ENCODE assay signal across 8 cellular contexts in genomic region chr16:19086322-19087199, GRCh38. TPM values are rescaled to one million over a fixed set of nuclear protein-coding genes. Genes with fewer than 3 reads are reported as not detected.
DNase-seq lines count a peak whose midpoint lies in the region; ATAC-seq, FAIRE-seq and TF ChIP-seq lines count a peak whose summit lies in the region.

No MANE protein-coding gene starts in this region.

- H3K4me1 ChIP-seq in astrocyte (ENCODE audit: insufficient read depth, low read length) (peaks cover under 1% of the 10 kb centered on the region), hepatocyte (ENCODE audit: insufficient read depth) (peaks cover 10% of the 10 kb centered on the region), aorta (ENCODE audit: control insufficient read depth in 1 of 2, insufficient read depth in 2 of 2, low read length in 2 of 2) (no peaks in the 10 kb centered on the region)

- no peaks in the 10 kb centered on the region for H3K79me2 ChIP-seq in astrocyte (ENCODE audit: insufficient read depth, low read length)
- H3K79me2 ChIP-seq in hepatocyte, result no peaks in the 10 kb centered on the region

- no peak for FAIRE-seq in astrocyte (lab: Jason Lieb, UNC)

- H3K27me3 Mint-ChIP-seq in T-helper 2 cell treated with Interferon-gamma antibody and Interleukin-4, amounts not matched to agents 5 μg/mL and 100 μg/mL, for 36 hours (ENCODE audit: low read depth), result peaks cover 11% of the 10 kb centered on the region
- peaks cover 3% of the 10 kb centered on the region for H3K27me3 Mint-ChIP-seq in astrocyte (ENCODE audit: low read depth, unreplicated experiment)

- H3K27me3 ChIP-seq in astrocyte (ENCODE audit: insufficient read depth, low read length) (no peaks in the 10 kb centered on the region), hepatocyte (no peaks in the 10 kb centered on the region), aorta (ENCODE audit: control insufficient read depth in 1 of 2, insufficient read depth in 2 of 2, low read length in 1 of 2) (no peaks in the 10 kb centered on the region)

- peak; percentile 97 for ATAC-seq in aorta (ENCODE audit: low FRiP score)

- H3K9me3 ChIP-seq in astrocyte (ENCODE audit: insufficient read depth, low read depth, low read length) (no peaks in the 10 kb centered on the region), hepatocyte (ENCODE audit: low read depth) (no peaks in the 10 kb centered on the region), aorta (ENCODE audit: control insufficient read depth, low read length) (no peaks in the 10 kb centered on the region)

- 16% methylated on average over 52 of the region's 52 CpGs for WGBS in hepatocyte (ENCODE audit: low lambda C conversion rate, missing lambda C conversion rate)
- WGBS in aorta, 2 donors, result 4 to 5% methylated on average over 51 to 52 of the region's 52 CpGs

- no peak overlapping the region for H3K27ac Mint-ChIP-seq in T-helper 2 cell treated with Interferon-gamma antibody and Interleukin-4, amounts not matched to agents 5 μg/mL and 100 μg/mL, for 36 hours
- H3K27ac Mint-ChIP-seq in astrocyte (ENCODE audit: unreplicated experiment), result no peak overlapping the region

- H3K4me3 Mint-ChIP-seq in T-helper 2 cell treated with Interferon-gamma antibody and Interleukin-4, amounts not matched to agents 5 μg/mL and 100 μg/mL, for 36 hours, result peak overlapping the region; percentile 69
- no peak overlapping the region for H3K4me3 Mint-ChIP-seq in astrocyte (ENCODE audit: unreplicated experiment)

- H4K20me1 ChIP-seq in astrocyte (ENCODE audit: insufficient read depth, low read length) (no peaks in the 10 kb centered on the region), hepatocyte (ENCODE audit: insufficient read depth, poor library complexity, severe bottlenecking) (no peaks in the 10 kb centered on the region)

- peak overlapping the region; percentile 77 for H3K9ac ChIP-seq in astrocyte (ENCODE audit: low read length)

- intact Hi-C loops in aorta (cut with DNase I), result loop anchor here (2.0 to 5.0 kb wide), 7 partner anchors 32 to 416 kb away; partner anchors contain the start of gene SYT17 (in 1 of the 2)

- H3K4me2 ChIP-seq in astrocyte (ENCODE audit: low read length), result peak overlapping the region; percentile 84
- peak overlapping the region; percentile 93 for H3K4me2 ChIP-seq in hepatocyte

- DNase-seq in GF-D8 (lab: John Stamatoyannopoulos, UW) (peak; percentile 36), HFF-Myc (ENCODE audit: extremely low read depth, low read depth) (peak; percentile 87), NCI-H1436 (lab: John Stamatoyannopoulos, UW) (peak; percentile 74), astrocyte (ENCODE audit: low read depth) (peak; percentile 50), hepatocyte (ENCODE audit: low spot score) (peak; percentile 93), retina (peak; percentile 94), aorta (peak; percentile 93 to 94)
- peak; percentile 82 for DNase-seq in T-helper 2 cell treated with Interferon-gamma antibody and Interleukin-4, amounts not matched to agents 5 μg/mL and 100 μg/mL, for 36 hours (ENCODE audit: low spot score)

- H3K27ac ChIP-seq in astrocyte (ENCODE audit: low read depth, low read length), result peak overlapping the region; percentile 21
- peak overlapping the region; percentile 31 for H3K27ac ChIP-seq in hepatocyte
- H3K27ac ChIP-seq in aorta (ENCODE audit: low read depth in 1 of 2, low read length in 2 of 2), result no peak overlapping the region

- H3K36me3 Mint-ChIP-seq in T-helper 2 cell treated with Interferon-gamma antibody and Interleukin-4, amounts not matched to agents 5 μg/mL and 100 μg/mL, for 36 hours (ENCODE audit: low read depth), result peaks cover 3% of the 10 kb centered on the region
- H3K36me3 Mint-ChIP-seq in astrocyte (ENCODE audit: low read depth, unreplicated experiment), result peaks cover 3% of the 10 kb centered on the region

- peak overlapping the region; percentile 32 for H3K4me3 ChIP-seq in HFF-Myc (replicated peaks; ENCODE audit: low read depth, low read length)
- H3K4me3 ChIP-seq in astrocyte (ENCODE audit: insufficient read depth, low read depth, low read length), result peak overlapping the region; percentile 48
- peak overlapping the region; percentile 29 for H3K4me3 ChIP-seq in hepatocyte
- peak overlapping the region in 1 of 2 donors; percentile 41 for H3K4me3 ChIP-seq in aorta (ENCODE audit: low read length in 2 of 2)

- H3K36me3 ChIP-seq in astrocyte (ENCODE audit: insufficient read depth, low read length), result no peaks in the 10 kb centered on the region
- H3K36me3 ChIP-seq in hepatocyte (replicated peaks; ENCODE audit: insufficient read depth, low read depth), result peaks cover 3% of the 10 kb centered on the region
- H3K36me3 ChIP-seq in aorta (ENCODE audit: control insufficient read depth in 1 of 2, insufficient read depth in 2 of 2, low read length in 1 of 2), result no peaks in the 10 kb centered on the region

- H3K4me1 Mint-ChIP-seq in T-helper 2 cell treated with Interferon-gamma antibody and Interleukin-4, amounts not matched to agents 5 μg/mL and 100 μg/mL, for 36 hours (ENCODE audit: low read depth), result peaks cover 3% of the 10 kb centered on the region
- H3K4me1 Mint-ChIP-seq in astrocyte (ENCODE audit: low read depth, unreplicated experiment), result no peaks in the 10 kb centered on the region

- H2AFZ ChIP-seq in astrocyte (ENCODE audit: low read depth, low read length) (peak overlapping the region; percentile 86), hepatocyte (peak overlapping the region; percentile 96)

- TF ChIP-seq CTCF in HFF-Myc (IDR thresholded peaks at IDR 0.05; ENCODE audit: low read depth, low read length, missing control alignments) (peak; percentile 99), astrocyte (IDR thresholded peaks at IDR 0.05; ENCODE audit: insufficient read depth, low read depth, low read length) (peak; percentile 85), hepatocyte (IDR thresholded peaks at IDR 0.05; ENCODE audit: poor library complexity) (peak; percentile 99)

- no peaks in the 10 kb centered on the region for H3K9me2 ChIP-seq in hepatocyte (replicated peaks; ENCODE audit: insufficient read depth)

- peaks cover 5% of the 10 kb centered on the region for H3K9me3 Mint-ChIP-seq in T-helper 2 cell treated with Interferon-gamma antibody and Interleukin-4, amounts not matched to agents 5 μg/mL and 100 μg/mL, for 36 hours
- H3K9me3 Mint-ChIP-seq in astrocyte (ENCODE audit: unreplicated experiment), result no peaks in the 10 kb centered on the region

RNA-seq across cellular contexts. Expression of gene COQ7, which starts 19.1 kb away (rescaled TPM):
- 11.3 and 14.0 TPM in 2 replicates for total RNA-seq in astrocyte
- 18.9 and 19.4 TPM in 2 replicates for total RNA-seq in hepatocyte
- 17.5 and 20.9 TPM in 2 replicates for polyA plus RNA-seq in hepatocyte
- total RNA-seq in aorta, result 10 to 100 TPM; 18.7 to 19.2 TPM
- 10 to 100 TPM; 12.2 to 16.8 TPM for polyA plus RNA-seq in aorta

RNA-seq across cellular contexts. Expression of gene ITPRIPL2, which starts 27.2 kb away (rescaled TPM):
- total RNA-seq in astrocyte, result 47.8 and 49.4 TPM in 2 replicates
- total RNA-seq in hepatocyte, result 16.3 and 20.1 TPM in 2 replicates
- polyA plus RNA-seq in hepatocyte, result 8.6 and 10.3 TPM in 2 replicates
- total RNA-seq in aorta, result 10 to 100 TPM; 71.5 to 88.9 TPM
- 10 to 100 TPM; 15.7 to 19.1 TPM for polyA plus RNA-seq in aorta

Comparison
In these comparisons a context has a peak if more than half of its experiments do, and no peak if none do; other contexts are left out.
1. DNase-seq: peak in every context shown above with its lines; median percentile 94 in retina; 94 in aorta; 93 in hepatocyte; 87 in HFF-Myc; 82 in T-helper 2 cell treated with Interferon-gamma antibody and Interleukin-4, amounts not matched to agents 5 μg/mL and 100 μg/mL, for 36 hours; 74 in NCI-H1436; 50 in astrocyte; 36 in GF-D8.
2. H3K27ac ChIP-seq: peak in astrocyte (single experiment) and hepatocyte (single experiment); none in aorta (0 of 2).
3. Peak in every context shown above with its lines, with median percentiles within 50 percentile points of each other: CTCF ChIP-seq.